1 cellular context compared by ENCODE assay signal in genomic region chr1:1431845-1432565, GRCh38.
TF ChIP-seq lines count a peak whose summit lies in the region.

No MANE protein-coding gene starts in this region.

TF ChIP-seq in HepG2, 621 proteins besides CTCF, POLR2A, EP300 and RAD21 (continued from another document and continues in another):
- TF ChIP-seq ZBTB26 (CRISPR knock-in tag; IDR thresholded peaks at IDR 0.05; ENCODE audit: borderline replicate concordance) (0 out of 2 replicates have a peak, but pooled peaks have one; percentile 21), KLF15 (CRISPR knock-in tag; IDR thresholded peaks at IDR 0.05; ENCODE audit: borderline replicate concordance) (no peak), DRAP1 (CRISPR knock-in tag; IDR thresholded peaks at IDR 0.05) (peak; percentile 93), FOXO4 (CRISPR knock-in tag; conservative IDR thresholded peaks at IDR 0.05) (no peak), TBX2 (CRISPR knock-in tag; IDR thresholded peaks at IDR 0.05; ENCODE audit: borderline replicate concordance) (peak; percentile 67; the same call in 1 of the 2 replicates), ZNF280B (CRISPR knock-in tag; IDR thresholded peaks at IDR 0.05; ENCODE audit: borderline replicate concordance) (no peak), BHLHE40 (IDR thresholded peaks at IDR 0.05; ENCODE audit: low read length) (no peak), SKIL (CRISPR knock-in tag; IDR thresholded peaks at IDR 0.05; ENCODE audit: borderline replicate concordance) (peak; percentile 86), ZNF136 (CRISPR knock-in tag; IDR thresholded peaks at IDR 0.05; ENCODE audit: low read depth) (no peak), TGIF2 (CRISPR knock-in tag; IDR thresholded peaks at IDR 0.05) (peak; percentile 78), ZNF790 (CRISPR knock-in tag; IDR thresholded peaks at IDR 0.05; ENCODE audit: borderline replicate concordance) (0 out of 2 replicates have a peak, but pooled peaks have one; percentile 20), NFKBIZ (CRISPR knock-in tag; IDR thresholded peaks at IDR 0.05) (0 out of 2 replicates have a peak, but pooled peaks have one; percentile 55), PATZ1 (CRISPR knock-in tag; IDR thresholded peaks at IDR 0.05) (peak; percentile 96), USF2 (IDR thresholded peaks at IDR 0.05; ENCODE audit: low read depth, low read length) (no peak), USF2 (CRISPR knock-in tag; IDR thresholded peaks at IDR 0.05; ENCODE audit: borderline replicate concordance) (no peak), FOXK2 (IDR thresholded peaks at IDR 0.05) (no peak), SOX13 (IDR thresholded peaks at IDR 0.05) (no peak; the same call in 1 of the 2 replicates), SOX13 (CRISPR knock-in tag; conservative IDR thresholded peaks at IDR 0.05 in 1 of 2, IDR thresholded peaks at IDR 0.05 in 1 of 2) (peak in 1 of 2 experiments; percentile 71; a peak in 1 of 4 replicates), BCL6 (CRISPR knock-in tag; IDR thresholded peaks at IDR 0.05) (peak; percentile 77), ATF2 (CRISPR knock-in tag; IDR thresholded peaks at IDR 0.05) (peak; percentile 71), WIZ (CRISPR knock-in tag; IDR thresholded peaks at IDR 0.05) (no peak), HBP1 (CRISPR knock-in tag; IDR thresholded peaks at IDR 0.05; ENCODE audit: low read depth) (no peak), JUN (CRISPR knock-in tag; IDR thresholded peaks at IDR 0.05) (no peak), NFKB2 (CRISPR knock-in tag; IDR thresholded peaks at IDR 0.05; ENCODE audit: borderline replicate concordance) (peak; percentile 75; the same call in 1 of the 2 replicates), ZNF713 (CRISPR knock-in tag; IDR thresholded peaks at IDR 0.05) (0 out of 2 replicates have a peak, but pooled peaks have one; percentile 9), MLLT10 (CRISPR knock-in tag; IDR thresholded peaks at IDR 0.05) (no peak), MTERF4 (CRISPR knock-in tag; IDR thresholded peaks at IDR 0.05) (peak; percentile 1; the same call in 1 of the 2 replicates), JUND (CRISPR knock-in tag; IDR thresholded peaks at IDR 0.05) (peak; percentile 54; the same call in 1 of the 2 replicates), TRIM22 (IDR thresholded peaks at IDR 0.05) (no peak), ZNF75D (CRISPR knock-in tag; IDR thresholded peaks at IDR 0.05; ENCODE audit: borderline replicate concordance) (no peak), ZBED4 (CRISPR knock-in tag; IDR thresholded peaks at IDR 0.05; ENCODE audit: borderline replicate concordance) (peak; percentile 41; the same call in 1 of the 2 replicates), BRCA1 (CRISPR knock-in tag; IDR thresholded peaks at IDR 0.05) (no peak; the same call in 1 of the 2 replicates), ZFP90 (CRISPR knock-in tag; IDR thresholded peaks at IDR 0.05; ENCODE audit: borderline replicate concordance) (no peak), ZNF496 (CRISPR knock-in tag; IDR thresholded peaks at IDR 0.05; ENCODE audit: insufficient replicate concordance) (no peak)
